ENCODE assay signal across 1 cellular context in genomic region chr19:20167020-20167644, GRCh38.
TF ChIP-seq lines count a peak whose summit lies in the region.

TSS of gene ZNF486 (plus strand) at chr19:20167214. CDS start at chr19:20167331, 117 bp downstream.

TF ChIP-seq in GM12878, 131 proteins besides CTCF, POLR2A, EP300 and RAD21 (continued from another document):
- TF ChIP-seq, protein P1, sequence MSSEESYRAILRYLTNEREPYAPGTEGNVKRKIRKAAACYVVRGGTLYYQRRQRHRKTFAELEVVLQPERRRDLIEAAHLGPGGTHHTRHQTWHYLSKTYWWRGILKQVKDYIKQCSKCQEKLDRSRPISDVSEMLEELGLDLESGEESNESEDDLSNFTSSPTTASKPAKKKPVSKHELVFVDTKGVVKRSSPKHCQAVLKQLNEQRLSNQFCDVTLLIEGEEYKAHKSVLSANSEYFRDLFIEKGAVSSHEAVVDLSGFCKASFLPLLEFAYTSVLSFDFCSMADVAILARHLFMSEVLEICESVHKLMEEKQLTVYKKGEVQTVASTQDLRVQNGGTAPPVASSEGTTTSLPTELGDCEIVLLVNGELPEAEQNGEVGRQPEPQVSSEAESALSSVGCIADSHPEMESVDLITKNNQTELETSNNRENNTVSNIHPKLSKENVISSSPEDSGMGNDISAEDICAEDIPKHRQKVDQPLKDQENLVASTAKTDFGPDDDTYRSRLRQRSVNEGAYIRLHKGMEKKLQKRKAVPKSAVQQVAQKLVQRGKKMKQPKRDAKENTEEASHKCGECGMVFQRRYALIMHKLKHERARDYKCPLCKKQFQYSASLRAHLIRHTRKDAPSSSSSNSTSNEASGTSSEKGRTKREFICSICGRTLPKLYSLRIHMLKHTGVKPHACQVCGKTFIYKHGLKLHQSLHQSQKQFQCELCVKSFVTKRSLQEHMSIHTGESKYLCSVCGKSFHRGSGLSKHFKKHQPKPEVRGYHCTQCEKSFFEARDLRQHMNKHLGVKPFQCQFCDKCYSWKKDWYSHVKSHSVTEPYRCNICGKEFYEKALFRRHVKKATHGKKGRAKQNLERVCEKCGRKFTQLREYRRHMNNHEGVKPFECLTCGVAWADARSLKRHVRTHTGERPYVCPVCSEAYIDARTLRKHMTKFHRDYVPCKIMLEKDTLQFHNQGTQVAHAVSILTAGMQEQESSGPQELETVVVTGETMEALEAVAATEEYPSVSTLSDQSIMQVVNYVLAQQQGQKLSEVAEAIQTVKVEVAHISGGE (CRISPR knock-in tag; IDR thresholded peaks at IDR 0.05), result no peak
- TF ChIP-seq ESRRA (IDR thresholded peaks at IDR 0.05; ENCODE audit: low read length) (no peak), CBX3 (IDR thresholded peaks at IDR 0.05; ENCODE audit: borderline replicate concordance, low read depth) (no peak), CREM (IDR thresholded peaks at IDR 0.05; ENCODE audit: low read depth) (no peak), WRNIP1 (IDR thresholded peaks at IDR 0.05; ENCODE audit: borderline replicate concordance, low read depth, low read length) (no peak), YBX1 (IDR thresholded peaks at IDR 0.05) (no peak)
- TF ChIP-seq, protein P2, sequence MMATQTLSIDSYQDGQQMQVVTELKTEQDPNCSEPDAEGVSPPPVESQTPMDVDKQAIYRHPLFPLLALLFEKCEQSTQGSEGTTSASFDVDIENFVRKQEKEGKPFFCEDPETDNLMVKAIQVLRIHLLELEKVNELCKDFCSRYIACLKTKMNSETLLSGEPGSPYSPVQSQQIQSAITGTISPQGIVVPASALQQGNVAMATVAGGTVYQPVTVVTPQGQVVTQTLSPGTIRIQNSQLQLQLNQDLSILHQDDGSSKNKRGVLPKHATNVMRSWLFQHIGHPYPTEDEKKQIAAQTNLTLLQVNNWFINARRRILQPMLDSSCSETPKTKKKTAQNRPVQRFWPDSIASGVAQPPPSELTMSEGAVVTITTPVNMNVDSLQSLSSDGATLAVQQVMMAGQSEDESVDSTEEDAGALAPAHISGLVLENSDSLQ (IDR thresholded peaks at IDR 0.05), result peak; percentile 94
